8 cellular contexts compared by ENCODE assay signal in the genomic region with DNA sequence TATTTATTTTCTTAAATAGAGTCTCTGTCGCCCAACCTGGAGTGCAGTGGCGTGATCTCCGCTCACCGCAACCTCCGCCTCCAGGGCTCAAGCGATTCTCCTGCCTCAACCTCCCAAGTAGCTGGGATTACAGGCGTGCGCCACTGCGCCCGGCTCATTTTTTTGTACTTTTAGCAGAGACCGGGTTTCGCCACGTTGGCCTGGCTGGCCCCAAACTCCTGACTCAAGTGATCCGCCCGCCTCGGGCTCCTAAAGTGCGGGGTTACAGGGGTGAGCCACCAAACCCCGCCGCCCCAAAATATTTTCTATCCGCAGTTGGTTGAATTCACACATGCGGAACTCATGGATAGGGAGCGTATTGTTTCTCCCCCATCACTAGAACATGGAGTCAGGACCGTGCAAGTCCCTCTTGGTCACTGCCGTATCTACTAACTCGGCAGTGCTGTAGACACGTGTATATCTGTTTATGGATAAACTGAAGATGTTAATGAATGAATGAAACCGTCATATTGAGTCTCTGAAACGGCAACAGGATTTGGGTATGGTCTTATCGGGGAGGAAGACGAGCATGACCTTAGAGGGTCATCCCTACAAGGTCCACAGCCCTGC. TPM values are rescaled to one million over a fixed set of nuclear protein-coding genes. Genes with fewer than 3 reads are reported as not detected.
DNase-seq lines count a peak whose midpoint lies in the region; ATAC-seq, FAIRE-seq and TF ChIP-seq lines count a peak whose summit lies in the region.

No MANE protein-coding gene starts in this region.

- no peak for TF ChIP-seq POLR2A in endothelial cell of umbilical vein (IDR thresholded peaks at IDR 0.05; ENCODE audit: low read depth, low read length)

- H3K4me2 ChIP-seq in OCI-LY7 (ENCODE audit: low read length): peak overlapping the region; percentile 81
- peak overlapping the region; percentile 91 for H3K4me2 ChIP-seq in endothelial cell of umbilical vein (ENCODE audit: insufficient read depth, low read length)

- CTCF ChIA-PET in OCI-LY7 (lab: Charles Lee; ENCODE audit: unreplicated experiment) (interaction anchor here (1.0 kb wide), 1 partner anchor 35 kb away, joined by 3 read pairs; no protein-coding TSS in a partner anchor), endothelial cell of umbilical vein (lab: Charles Lee) (interaction anchor here (1.0 to 2.6 kb wide), 6 partner anchors 8 to 816 kb away, joined by 3 to 16 read pairs (median 4); no protein-coding TSS in a partner anchor)

- peaks cover 36% of the 10 kb centered on the region for H3K4me1 ChIP-seq in OCI-LY7 (ENCODE audit: insufficient read depth, low read length, poor library complexity, severe bottlenecking)
- peaks cover 15% of the 10 kb centered on the region for H3K4me1 ChIP-seq in endothelial cell of umbilical vein (ENCODE audit: control insufficient read depth, extremely low read depth, insufficient read depth, low read length)
- peaks cover 18% of the 10 kb centered on the region for H3K4me1 ChIP-seq in neuron (ENCODE audit: insufficient read depth, low read length)

- no peak for TF ChIP-seq CTCF in OCI-LY7 (conservative IDR thresholded peaks at IDR 0.05; ENCODE audit: low read length)
- no peak for TF ChIP-seq CTCF in endothelial cell of umbilical vein (IDR thresholded peaks at IDR 0.05; ENCODE audit: extremely low read depth in 1 of 2, insufficient read depth in 1 of 2, low read depth in 1 of 2, low read length in 2 of 2)

- no peaks in the 10 kb centered on the region for H3K9me3 ChIP-seq in OCI-LY7 (ENCODE audit: low read length)
- H3K9me3 ChIP-seq in endothelial cell of umbilical vein (replicated peaks; ENCODE audit: control insufficient read depth, insufficient read depth, low read length): no peaks in the 10 kb centered on the region
- H3K9me3 ChIP-seq in neuron (ENCODE audit: low read length): no peaks in the 10 kb centered on the region

- no peak for FAIRE-seq in endothelial cell of umbilical vein (lab: Jason Lieb, UNC)

- dilution Hi-C loops in endothelial cell of umbilical vein (cut with MboI; ENCODE audit: extremely low pct_ligation_motif_present, low sequenced_read_pairs): no loop called here

- H3K9me1 ChIP-seq in endothelial cell of umbilical vein (replicated peaks; ENCODE audit: control insufficient read depth, extremely low read depth, insufficient read depth, low read length): no peaks in the 10 kb centered on the region

- no peak for ATAC-seq in GM18873 (IDR thresholded peaks at IDR 0.05; ENCODE audit: low FRiP score, unreplicated experiment)
- no peak for ATAC-seq in HG02981 (IDR thresholded peaks at IDR 0.05; ENCODE audit: unreplicated experiment)

- H3K36me3 ChIP-seq in OCI-LY7 (ENCODE audit: insufficient read depth, low read length) (no peaks in the 10 kb centered on the region), endothelial cell of umbilical vein (ENCODE audit: control insufficient read depth in 2 of 2, extremely low read depth in 1 of 2, insufficient read depth in 2 of 2, low read length in 2 of 2) (no peaks in the 10 kb centered on the region), neuron (ENCODE audit: insufficient read depth, low read length) (no peaks in the 10 kb centered on the region)

- H4K20me1 ChIP-seq in OCI-LY7 (ENCODE audit: insufficient read depth, low read length): no peaks in the 10 kb centered on the region
- no peaks in the 10 kb centered on the region for H4K20me1 ChIP-seq in endothelial cell of umbilical vein (replicated peaks; ENCODE audit: control insufficient read depth, extremely low read depth, insufficient read depth, low read length)

- peak overlapping the region; percentile 93 for H3K9ac ChIP-seq in endothelial cell of umbilical vein (replicated peaks; ENCODE audit: extremely low read depth, insufficient read depth, low read length)

- no peaks in the 10 kb centered on the region for H3K27me3 ChIP-seq in endothelial cell of umbilical vein (ENCODE audit: control insufficient read depth in 2 of 2, insufficient read depth in 2 of 2, low read length in 2 of 2)
- H3K27me3 ChIP-seq in neuron (ENCODE audit: insufficient read depth, low read length): no peaks in the 10 kb centered on the region

- intact Hi-C loops in OCI-LY7 (cut with micrococcal nuclease; ENCODE audit: unreplicated experiment): loop anchor here (10.0 kb wide), 1 partner anchor 398 kb away; a partner anchor contains a TSS
- intact Hi-C loops in endothelial cell of umbilical vein (cut with micrococcal nuclease): loop anchor here (5.0 to 10.0 kb wide), 3 partner anchors 356 to 1112 kb away; no protein-coding TSS in a partner anchor

- H3K27ac ChIP-seq in OCI-LY7 (ENCODE audit: low read depth, low read length, poor library complexity, severe bottlenecking) (peak overlapping the region; percentile 81), endothelial cell of umbilical vein (ENCODE audit: insufficient read depth, low read depth, low read length) (peak overlapping the region; percentile 97)

- H3K4me3 ChIP-seq in OCI-LY7 (ENCODE audit: low read depth, low read length, poor library complexity, severe bottlenecking) (peak overlapping the region; percentile 94), endothelial cell of umbilical vein (replicated peaks in 1 of 3; ENCODE audit: insufficient read depth in 1 of 3, low read depth in 1 of 3, low read length in 3 of 3) (peak overlapping the region; percentile 96 to 99 (median 97)), neuron (ENCODE audit: low read length) (peak overlapping the region; percentile 91)

- DNase-seq in ELR (ENCODE audit: low read depth) (peak; percentile 28), OCI-LY7 (ENCODE audit: low spot score) (no peak), endothelial cell of umbilical vein (ENCODE audit: low read depth, low spot score) (peak; percentile 50), superior temporal gyrus (ENCODE audit: extremely low spot score) (no peak), NCI-H187 (lab: John Stamatoyannopoulos, UW) (no peak)

- H3K79me2 ChIP-seq in OCI-LY7 (ENCODE audit: insufficient read depth, low read depth, low read length) (peaks cover 29% of the 10 kb centered on the region), endothelial cell of umbilical vein (ENCODE audit: control insufficient read depth, insufficient read depth, low read length) (peaks cover 49% of the 10 kb centered on the region)

- H3K9me2 ChIP-seq in OCI-LY7 (ENCODE audit: insufficient read depth, low read length): no peaks in the 10 kb centered on the region

- BruUV-seq in OCI-LY7 (replicated peaks; lab: Mats Ljungman, UMichigan) (no TSS peak), endothelial cell of umbilical vein (replicated peaks; lab: Mats Ljungman, UMichigan) (no TSS peak)

- POLR2A ChIA-PET in OCI-LY7 (lab: Charles Lee) (no interaction called here), endothelial cell of umbilical vein (lab: Charles Lee) (interaction anchor here (0.9 to 1.9 kb wide), 2 partner anchors 82 to 214 kb away, joined by 5 to 10 read pairs; a partner anchor contains a TSS)

- peak overlapping the region; percentile 99 for H2AFZ ChIP-seq in OCI-LY7 (ENCODE audit: low read length)
- peak overlapping the region; percentile 10 for H2AFZ ChIP-seq in endothelial cell of umbilical vein (ENCODE audit: low read depth, low read length)
- peak overlapping the region; percentile 90 for H2AFZ ChIP-seq in neuron (ENCODE audit: low read depth, low read length)

TF ChIP-seq in endothelial cell of umbilical vein, 7 proteins besides CTCF, POLR2A, EP300 and RAD21:
- TF ChIP-seq POLR2AphosphoS5 (IDR thresholded peaks at IDR 0.05; ENCODE audit: insufficient read depth, low read depth, low read length) (no peak), JUN (IDR thresholded peaks at IDR 0.05; ENCODE audit: borderline replicate concordance, insufficient read depth, insufficient read length, low read depth) (no peak), EZH2 (IDR thresholded peaks at IDR 0.05; ENCODE audit: borderline replicate concordance, low read depth, low read length, severe bottlenecking) (no peak), GATA2 (IDR thresholded peaks at IDR 0.05; ENCODE audit: insufficient read depth, insufficient read length, low read depth, low read length) (no peak), MYC (IDR thresholded peaks at IDR 0.05; ENCODE audit: low read depth, low read length) (no peak), FOS (IDR thresholded peaks at IDR 0.05; ENCODE audit: borderline replicate concordance, insufficient read depth, low read length) (no peak)
- TF ChIP-seq, protein P1, sequence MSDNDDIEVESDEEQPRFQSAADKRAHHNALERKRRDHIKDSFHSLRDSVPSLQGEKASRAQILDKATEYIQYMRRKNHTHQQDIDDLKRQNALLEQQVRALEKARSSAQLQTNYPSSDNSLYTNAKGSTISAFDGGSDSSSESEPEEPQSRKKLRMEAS (IDR thresholded peaks at IDR 0.05; ENCODE audit: insufficient read depth, insufficient read length): no peak

RNA-seq across cellular contexts. Expression of a gene that starts 0.9 kb away (rescaled TPM):
- 1.0 and 1.4 TPM in 2 replicates for total RNA-seq in OCI-LY7 (2014; rRNA removed; shearing (Covaris generic))
- 5.6 and 5.9 TPM in 2 replicates for total RNA-seq in OCI-LY7 (2022)
- total RNA-seq in endothelial cell of umbilical vein: 10.5 and 11.1 TPM in 2 replicates
- 7.2 and 7.9 TPM in 2 replicates for polyA plus RNA-seq in endothelial cell of umbilical vein
- polyA plus RNA-seq in endothelial cell of umbilical vein (2011; cell fraction: cytosol; rRNA removed): 10.5 and 11.1 TPM in 2 replicates
- 6.9 and 7.4 TPM in 2 replicates for polyA plus RNA-seq in endothelial cell of umbilical vein (2011; cell fraction: nucleus; rRNA removed)
- polyA plus RNA-seq in endothelial cell of umbilical vein (2012): 8.8 and 9.8 TPM in 2 replicates
- polyA minus RNA-seq in endothelial cell of umbilical vein: 5.8 and 6.3 TPM in 2 replicates
- 2.5 TPM for polyA minus RNA-seq in endothelial cell of umbilical vein (2011; cell fraction: cytosol; rRNA and poly(A)+ RNA removed)
- 4.3 and 7.5 TPM in 2 replicates for polyA minus RNA-seq in endothelial cell of umbilical vein (2011; cell fraction: nucleus; rRNA and poly(A)+ RNA removed)

RNA-seq across cellular contexts. Expression of a gene that starts 2.0 kb away (rescaled TPM):
- 3.4 and 4.1 TPM in 2 replicates for total RNA-seq in OCI-LY7 (2014; rRNA removed; shearing (Covaris generic))
- total RNA-seq in OCI-LY7 (2022) (8.7 and 9.2 TPM in 2 replicates), endothelial cell of umbilical vein (4.1 and 4.5 TPM in 2 replicates)
- polyA plus RNA-seq in endothelial cell of umbilical vein: 1.7 and 1.9 TPM in 2 replicates
- 1.3 TPM in 2 replicates for polyA plus RNA-seq in endothelial cell of umbilical vein (2011; cell fraction: cytosol; rRNA removed)
- 8.8 and 8.9 TPM in 2 replicates for polyA plus RNA-seq in endothelial cell of umbilical vein (2011; cell fraction: nucleus; rRNA removed)
- 1.5 and 1.9 TPM in 2 replicates for polyA plus RNA-seq in endothelial cell of umbilical vein (2012)
- 6.3 and 6.4 TPM in 2 replicates for polyA minus RNA-seq in endothelial cell of umbilical vein
- polyA minus RNA-seq in endothelial cell of umbilical vein (2011; cell fraction: cytosol; rRNA and poly(A)+ RNA removed): 3.6 TPM
- 8.2 and 11.6 TPM in 2 replicates for polyA minus RNA-seq in endothelial cell of umbilical vein (2011; cell fraction: nucleus; rRNA and poly(A)+ RNA removed)

Comparison
In these comparisons a context has a peak if more than half of its experiments do, and no peak if none do; other contexts are left out.
1. DNase-seq: peak in ELR (single experiment) and endothelial cell of umbilical vein (single experiment); none in OCI-LY7 (single experiment), superior temporal gyrus (single experiment) and NCI-H187 (0 of 2).
2. H2AFZ ChIP-seq: peak in every context shown above with its lines; median percentile 99 in OCI-LY7; 90 in neuron; 10 in endothelial cell of umbilical vein.
3. Peak in every context shown above with its lines, with median percentiles within 50 percentile points of each other: H3K4me3 ChIP-seq.